Comparison of ENCODE assay signal across 9 cellular contexts in the genomic region with DNA sequence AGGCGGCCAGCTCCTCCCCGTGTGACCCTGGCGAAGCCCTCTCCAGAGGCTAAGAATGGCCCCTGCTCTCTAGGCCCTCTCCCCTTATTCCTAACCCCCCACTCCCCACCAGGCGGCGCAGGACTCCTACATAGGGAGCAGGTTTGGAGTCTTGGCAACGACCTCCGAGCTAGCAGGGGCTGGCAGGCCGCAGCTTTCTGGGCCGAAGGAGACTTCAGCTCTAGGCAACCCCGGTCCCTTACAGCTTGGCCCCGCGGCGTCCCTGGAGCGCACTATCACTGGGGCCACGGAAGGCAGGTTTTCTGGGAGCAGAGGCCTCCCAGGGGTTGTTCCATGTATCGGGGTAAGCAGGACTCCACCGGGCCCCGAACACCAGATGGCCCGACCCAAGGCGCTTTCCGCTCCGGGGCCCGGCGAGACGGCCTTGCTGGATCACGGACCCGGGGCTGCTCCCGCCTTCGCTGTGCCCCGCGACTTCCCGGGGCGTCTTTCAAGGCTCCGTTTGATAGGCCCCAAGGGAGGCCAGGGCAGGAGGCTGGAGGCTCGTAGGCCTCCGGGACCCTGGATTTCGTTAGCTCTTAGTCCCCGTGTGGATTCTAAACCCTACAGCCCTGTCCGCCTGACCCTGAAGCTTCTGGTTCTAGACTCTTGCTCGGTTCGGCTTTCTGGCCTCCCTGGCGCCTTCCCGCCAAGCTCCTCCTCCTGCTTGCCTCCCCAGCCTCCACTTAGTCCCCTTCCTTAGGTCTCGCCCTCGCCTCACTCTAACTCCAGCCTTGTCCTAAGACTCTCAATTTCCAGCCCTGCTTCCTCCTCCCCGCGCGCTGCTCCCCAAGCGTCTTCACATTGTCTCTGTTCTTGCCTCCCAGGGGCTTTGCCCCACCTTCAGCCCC. TPM values are rescaled to one million over a fixed set of nuclear protein-coding genes. Genes with fewer than 3 reads are reported as not detected.
DNase-seq lines count a peak whose midpoint lies in the region; ATAC-seq and TF ChIP-seq lines count a peak whose summit lies in the region.
"Had no signal": no experiment of that assay in that cellular context is flagged by ENCODE, and none has a peak within 500 bp of the region (broad histone marks: within the 10 kb centered on the region; RNA-seq: fewer than 3 reads in every experiment).

No MANE protein-coding gene starts in this region.

- intact Hi-C loops in Calu3 (cut with micrococcal nuclease; ENCODE audit: unreplicated experiment), result no loop called here
- intact Hi-C loops in activated CD8-positive, alpha-beta T cell treated with anti-CD3 and anti-CD28 coated beads for 36 hours (cut with micrococcal nuclease), result loop anchor here (5.0 kb wide), 1 partner anchor 39 kb away; no protein-coding TSS in a partner anchor
- intact Hi-C loops in heart right ventricle (cut with DNase I), result loop anchor here in 1 of 10 donors (5.0 kb wide), 1 partner anchor 74 kb away; no protein-coding TSS in a partner anchor

- no peak overlapping the region for H3K4me3 Mint-ChIP-seq in Calu3 (ENCODE audit: low read depth, unreplicated experiment)
- H3K4me3 Mint-ChIP-seq in activated CD8-positive, alpha-beta T cell treated with anti-CD3 and anti-CD28 coated beads for 36 hours, result no peak overlapping the region

- H2AFZ ChIP-seq in Loucy (ENCODE audit: low read length), result no peak overlapping the region

- TF ChIP-seq CTCF in Calu3 (IDR thresholded peaks at IDR 0.05; ENCODE audit: unreplicated experiment) (peak; percentile 64), Loucy (conservative IDR thresholded peaks at IDR 0.05; ENCODE audit: low read length) (peak; percentile 31), heart right ventricle (IDR thresholded peaks at IDR 0.05) (peak in 7 of 9 donors; percentile 32 to 50 (median 40))
- TF ChIP-seq CTCF in activated CD8-positive, alpha-beta T cell treated with anti-CD3 and anti-CD28 coated beads for 36 hours (IDR thresholded peaks at IDR 0.05), result peak; percentile 45

- no peaks in the 10 kb centered on the region for H3K79me2 ChIP-seq in Loucy (ENCODE audit: insufficient read depth, low read length)

- peaks cover 100% of the 10 kb centered on the region for H3K27me3 Mint-ChIP-seq in Calu3 (ENCODE audit: unreplicated experiment)
- peaks cover 89% of the 10 kb centered on the region for H3K27me3 Mint-ChIP-seq in activated CD8-positive, alpha-beta T cell treated with anti-CD3 and anti-CD28 coated beads for 36 hours

- H3K9me2 ChIP-seq in Loucy (replicated peaks; ENCODE audit: low read depth, low read length), result no peaks in the 10 kb centered on the region

- H3K4me3 ChIP-seq in Loucy (ENCODE audit: low read length, poor library complexity, severe bottlenecking), result no peak overlapping the region
- no peak overlapping the region for H3K4me3 ChIP-seq in heart right ventricle

- 7 to 9% methylated on average over 45 to 49 of the region's 49 CpGs for WGBS in heart right ventricle, 2 donors

- no peak overlapping the region for H3K27ac Mint-ChIP-seq in Calu3 (ENCODE audit: unreplicated experiment)
- H3K27ac Mint-ChIP-seq in activated CD8-positive, alpha-beta T cell treated with anti-CD3 and anti-CD28 coated beads for 36 hours, result no peak overlapping the region

- no peaks in the 10 kb centered on the region for H3F3A ChIP-seq in Loucy (ENCODE audit: low read depth)

- H3K9me3 Mint-ChIP-seq in Calu3 (ENCODE audit: low read depth, unreplicated experiment), result no peaks in the 10 kb centered on the region
- H3K9me3 Mint-ChIP-seq in activated CD8-positive, alpha-beta T cell treated with anti-CD3 and anti-CD28 coated beads for 36 hours, result peaks cover 3% of the 10 kb centered on the region

- ATAC-seq in activated CD8-positive, alpha-beta T cell treated with anti-CD3 and anti-CD28 coated beads for 36 hours, result peak; percentile 44
- peak in 6 of 8 donors; percentile 7 to 64 (median 45) for ATAC-seq in heart right ventricle
- ATAC-seq in esophagus mucosa, result no peak
- ATAC-seq in HG02642 (IDR thresholded peaks at IDR 0.05; ENCODE audit: poor library complexity, unreplicated experiment), result no peak

- peaks cover 12% of the 10 kb centered on the region for H3K36me3 Mint-ChIP-seq in Calu3 (ENCODE audit: insufficient read depth, unreplicated experiment)
- no peaks in the 10 kb centered on the region for H3K36me3 Mint-ChIP-seq in activated CD8-positive, alpha-beta T cell treated with anti-CD3 and anti-CD28 coated beads for 36 hours (ENCODE audit: low read depth)

- BruUV-seq in Calu3 (replicated peaks; lab: Mats Ljungman, UMichigan), result no TSS peak

- no peaks in the 10 kb centered on the region for H4K20me1 ChIP-seq in Loucy (ENCODE audit: insufficient read depth, low read length, poor library complexity, severe bottlenecking)

- POLR2A ChIA-PET in activated CD8-positive, alpha-beta T cell treated with anti-CD3 and anti-CD28 coated beads for 36 hours (lab: Charles Lee), result interaction anchor here (0.7 to 1.2 kb wide), 3 partner anchors 21 to 200 kb away, joined by 3 to 4 read pairs (median 3); no protein-coding TSS in a partner anchor

- CTCF ChIA-PET in Calu3 (lab: Charles Lee), result interaction anchor here (0.5 to 1.7 kb wide), 6 partner anchors 10 to 294 kb away, joined by 3 to 5 read pairs (median 4); no protein-coding TSS in a partner anchor
- CTCF ChIA-PET in activated CD8-positive, alpha-beta T cell treated with anti-CD3 and anti-CD28 coated beads for 36 hours (lab: Charles Lee), result interaction anchor here (0.6 to 5.3 kb wide), 21 partner anchors 8 to 197 kb away, joined by 3 to 53 read pairs (median 4); partner anchors contain the start of gene ACTR5

- H3K9me3 ChIP-seq in Loucy (ENCODE audit: insufficient read depth, low read depth, low read length) (no peaks in the 10 kb centered on the region), heart right ventricle (no peaks in the 10 kb centered on the region)

- H3K4me2 ChIP-seq in Loucy (ENCODE audit: low read depth, low read length, poor library complexity, severe bottlenecking), result no peak overlapping the region

- H3K36me3 ChIP-seq in Loucy (ENCODE audit: insufficient read depth, low read length), result no peaks in the 10 kb centered on the region
- peaks cover 0 to 9% (median 0%) of the 10 kb centered on the region in 9 donors for H3K36me3 ChIP-seq in heart right ventricle

- H3K27ac ChIP-seq in heart right ventricle, result no peak overlapping the region

- H3K4me1 Mint-ChIP-seq in Calu3 (ENCODE audit: low read depth, unreplicated experiment), result peaks cover 22% of the 10 kb centered on the region
- H3K4me1 Mint-ChIP-seq in activated CD8-positive, alpha-beta T cell treated with anti-CD3 and anti-CD28 coated beads for 36 hours (ENCODE audit: low read depth), result peaks cover 60% of the 10 kb centered on the region

- H3K4me1 ChIP-seq in Loucy (ENCODE audit: insufficient read depth, low read length, poor library complexity, severe bottlenecking), result peaks cover 9% of the 10 kb centered on the region
- peaks cover 0 to 70% (median 53%) of the 10 kb centered on the region in 9 donors for H3K4me1 ChIP-seq in heart right ventricle

- DNase-seq in Calu3 (peak; percentile 72), heart right ventricle (peak in 1 of 2 donors; percentile 41), NCI-H2081 (lab: John Stamatoyannopoulos, UW) (no peak)
- DNase-seq in activated CD8-positive, alpha-beta T cell treated with anti-CD3 and anti-CD28 coated beads for 36 hours, result peak; percentile 69
- peak; percentile 28 to 39 (median 34) for DNase-seq in stimulated activated CD4-positive, alpha-beta T cell treated with anti-CD3 and anti-CD28 coated beads, TNF-alpha, amount 100 ng/mL, for 48 hours (ENCODE audit: low read depth in 3 of 3)

- no peak overlapping the region for H3K9ac ChIP-seq in Loucy (ENCODE audit: low read depth, low read length, poor library complexity, severe bottlenecking)

- peaks cover 28% of the 10 kb centered on the region for H3K27me3 ChIP-seq in Loucy (ENCODE audit: insufficient read depth, low read length, poor library complexity, severe bottlenecking)
- H3K27me3 ChIP-seq in heart right ventricle, result peaks cover 77 to 100% (median 100%) of the 10 kb centered on the region in 7 donors

RNA-seq across cellular contexts. Expression of gene SLC32A1, which starts 1.9 kb away (rescaled TPM):
- total RNA-seq in Calu3 (2022) (not detected in 2 replicates), heart right ventricle (not detected), esophagus mucosa (not detected)
- total RNA-seq in activated CD8-positive, alpha-beta T cell treated with anti-CD3 and anti-CD28 coated beads for 36 hours, result not detected
- not detected for polyA plus RNA-seq in heart right ventricle
- total RNA-seq: glomerular endothelial cell had no signal

RNA-seq across cellular contexts. Expression of gene ACTR5, which starts 22.1 kb away (rescaled TPM):
- total RNA-seq in Calu3 (2022) (12.9 and 14.7 TPM in 2 replicates), heart right ventricle (1 to 10 TPM; 1.5 to 4.1 (median 2.8) TPM), esophagus mucosa (6.0 TPM)
- 1 to 10 TPM; 7.1 to 7.4 TPM for total RNA-seq in activated CD8-positive, alpha-beta T cell treated with anti-CD3 and anti-CD28 coated beads for 36 hours
- 1 to 10 TPM; 4.0 to 5.4 TPM for polyA plus RNA-seq in heart right ventricle

Comparison
In these comparisons a context has a peak if more than half of its experiments do, and no peak if none do; other contexts are left out.
1. DNase-seq: peak in Calu3 (single experiment), activated CD8-positive, alpha-beta T cell treated with anti-CD3 and anti-CD28 coated beads for 36 hours (single experiment) and stimulated activated CD4-positive, alpha-beta T cell treated with anti-CD3 and anti-CD28 coated beads, TNF-alpha, amount 100 ng/mL, for 48 hours (3 of 3); none in NCI-H2081 (0 of 2).
2. ATAC-seq: peak in activated CD8-positive, alpha-beta T cell treated with anti-CD3 and anti-CD28 coated beads for 36 hours (single experiment) and heart right ventricle (6 of 8); none in esophagus mucosa (single experiment) and HG02642 (single experiment).
3. Peak in every context shown above with its lines, with median percentiles within 50 percentile points of each other: CTCF ChIP-seq.